In genomic region chr10:61452655-61453641, GRCh38 we compare ENCODE assay signal across 8 cellular contexts. TPM values are rescaled to one million over a fixed set of nuclear protein-coding genes. Genes with fewer than 3 reads are reported as not detected.
A peak's percentile ranks its signal among the peaks of the same experiment; 100 is the strongest.
DNase-seq lines count a peak whose midpoint lies in the region; ATAC-seq, FAIRE-seq and TF ChIP-seq lines count a peak whose summit lies in the region.

Gene TMEM26, minus strand, starts transcription at chr10:61453381. Its CDS starts 300 bp downstream, at chr10:61453081.

- intact Hi-C loops in kidney (cut with DNase I), result no loop called here
- intact Hi-C loops in spleen (cut with DNase I; ENCODE audit: low total_unique reads), result no loop called here

- H3K4me3 ChIP-seq in HUES64 (ENCODE audit: low read length) (peak within 1 kb of the TSS; percentile 78), cardiac fibroblast (replicated peaks in 1 of 2; ENCODE audit: low read depth in 2 of 2, low read length in 2 of 2) (peak within 1 kb of the TSS; percentile 63), kidney (ENCODE audit: low read length in 2 of 2) (peak within 1 kb of the TSS; percentile 76 to 85), spleen (peak within 1 kb of the TSS; percentile 41 to 76 (median 50))

- H3K4me1 ChIP-seq in HUES64 (ENCODE audit: insufficient read depth, low read length) (peaks cover 5% of the 10 kb centered on the region; the same call in 1 of the 2 replicates), kidney (ENCODE audit: control insufficient read depth in 1 of 2, insufficient read depth in 1 of 2, low read depth in 1 of 2, low read length in 2 of 2) (peaks cover 10 to 13% of the 10 kb centered on the region in 2 donors), spleen (peaks cover 0 to 60% (median 31%) of the 10 kb centered on the region in 6 donors)

- DNase-seq in cardiac fibroblast (ENCODE audit: low read depth in 2 of 2) (peak in 1 of 2 donors; percentile 42), kidney (peak; percentile 92), spleen (peak; percentile 82), LoVo (ENCODE audit: low spot score) (no peak), GM20000 (ENCODE audit: low spot score) (no peak)

- no peaks in the 10 kb centered on the region for H3K36me3 ChIP-seq in HUES64 (ENCODE audit: insufficient read depth, low read length)
- no peaks in the 10 kb centered on the region for H3K36me3 ChIP-seq in kidney (ENCODE audit: control insufficient read depth in 1 of 2, insufficient read depth in 2 of 2, low read length in 2 of 2)
- no peaks in the 10 kb centered on the region for H3K36me3 ChIP-seq in spleen

- H3K27ac ChIP-seq in HUES64 (ENCODE audit: low read depth, low read length), result no peak within 1 kb of the TSS
- H3K27ac ChIP-seq in kidney (ENCODE audit: low read depth in 2 of 2, low read length in 2 of 2), result peak within 1 kb of the TSS; percentile 38 to 75
- H3K27ac ChIP-seq in spleen, result peak within 1 kb of the TSS; percentile 73 to 91 (median 86)

- under 1% methylated on average over 58 of the region's 58 CpGs for WGBS in HUES64
- WGBS in spleen, 5 donors, result 3 to 11% (median 3%) methylated on average over 42 to 58 of the region's 58 CpGs

- no peaks in the 10 kb centered on the region for H3K9me3 ChIP-seq in HUES64 (ENCODE audit: insufficient read depth, low read depth, low read length)
- no peaks in the 10 kb centered on the region for H3K9me3 ChIP-seq in kidney (ENCODE audit: control insufficient read depth in 1 of 2, low read length in 2 of 2)
- no peaks in the 10 kb centered on the region for H3K9me3 ChIP-seq in spleen

- ATAC-seq in HG02970 (IDR thresholded peaks at IDR 0.05; ENCODE audit: low FRiP score, unreplicated experiment), result no peak
- no peak for ATAC-seq in esophagus mucosa

- TF ChIP-seq POLR2A in spleen (IDR thresholded peaks at IDR 0.05), result no peak

- H3K9ac ChIP-seq in HUES64 (ENCODE audit: low read depth, low read length), result peak within 1 kb of the TSS; percentile 36
- H3K9ac ChIP-seq in kidney (ENCODE audit: low read length in 2 of 2), result peak within 1 kb of the TSS; percentile 37 to 63

- FAIRE-seq in kidney (lab: Jason Lieb, UNC), result no peak

- TF ChIP-seq CTCF in cardiac fibroblast (IDR thresholded peaks at IDR 0.05; ENCODE audit: low read depth, low read length), result no peak
- TF ChIP-seq CTCF in kidney (IDR thresholded peaks at IDR 0.05; ENCODE audit: borderline replicate concordance, extremely low read depth, insufficient read depth), result no peak
- TF ChIP-seq CTCF in spleen (IDR thresholded peaks at IDR 0.05 in 8 of 11, conservative IDR thresholded peaks at IDR 0.05 in 3 of 11), result no peak
- no peak for TF ChIP-seq CTCF in GM20000 (IDR thresholded peaks at IDR 0.05; ENCODE audit: extremely low read depth, missing control alignments)

- H3K27me3 ChIP-seq in HUES64 (ENCODE audit: insufficient read depth, low read length) (peaks cover 51% of the 10 kb centered on the region), spleen (replicated peaks in 1 of 7) (peaks cover 0 to 28% (median 7%) of the 10 kb centered on the region in 7 donors)

RNA-seq across cellular contexts. Expression of gene TMEM26, which starts in this region (rescaled TPM):
- 0.50 TPM for polyA plus RNA-seq in HUES64 (2013, experiment 1 of 2)
- 0.70 TPM for polyA plus RNA-seq in HUES64 (2013, experiment 2 of 2)
- total RNA-seq in kidney, result 1.2 TPM
- 1.6 TPM for polyA plus RNA-seq in kidney (ENCODE audit: insufficient read depth, low read depth, low replicate concordance)
- total RNA-seq in spleen, result 10 to 100 TPM; 20.3 to 30.9 (median 23.0) TPM
- 1 to 10 TPM; 1.0 to 3.1 (median 2.0) TPM for polyA plus RNA-seq in spleen
- 0.24 TPM for total RNA-seq in esophagus mucosa

Comparison
In these comparisons a context has a peak if more than half of its experiments do, and no peak if none do; other contexts are left out.
1. DNase-seq: peak in kidney (single experiment) and spleen (single experiment); none in LoVo (single experiment) and GM20000 (single experiment).
2. Peak in every context shown above with its lines, with median percentiles within 50 percentile points of each other: H3K4me3 ChIP-seq.